Comparison of ENCODE assay signal across 10 cellular contexts in the genomic region with DNA sequence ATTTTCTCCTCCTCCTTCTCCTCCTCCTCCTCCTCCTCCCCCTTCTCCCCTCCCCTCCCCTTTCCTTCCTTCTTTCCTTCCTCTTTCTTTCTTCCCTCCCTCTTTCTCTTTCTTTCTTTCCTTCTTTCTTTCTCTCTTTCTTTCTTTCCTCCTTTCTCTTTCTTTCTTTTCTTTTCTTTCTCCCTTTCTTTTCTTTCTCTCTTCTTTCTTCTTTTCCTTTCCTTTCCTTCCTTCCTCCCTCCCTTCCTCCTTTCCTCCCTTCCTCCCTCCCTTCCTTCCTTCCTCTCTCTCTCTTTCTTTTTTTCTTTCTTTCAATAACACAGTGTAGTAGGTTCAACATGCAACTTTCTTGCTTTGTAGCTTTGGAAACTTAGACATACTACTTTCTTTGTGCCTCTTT.
"Had no signal": no experiment of that assay in that cellular context is flagged by ENCODE, and none has a peak within 500 bp of the region (broad histone marks: within the 10 kb centered on the region; RNA-seq: fewer than 3 reads in every experiment).

No MANE protein-coding gene starts in this region.

- H3K9me3 ChIP-seq: HAP-1 had no signal

- H3K27ac Mint-ChIP-seq: H9, HFFc6 had no signal

- H3K27ac ChIP-seq: GM23248 had no signal

- H3K9ac ChIP-seq: GM23248 had no signal

- DNase-seq: GM23248, GOT3, H7, H9, HCEC 1CT, HFFc6 had no signal

- H2AFZ ChIP-seq: GM23248 had no signal

- H3K4me3 ChIP-seq: GM23248, HAP-1 had no signal

- H3K4me3 Mint-ChIP-seq: H9, HFFc6 had no signal

- ATAC-seq: HCT116 had no signal

- FAIRE-seq: H1, H54 had no signal

- H3K9me3 Mint-ChIP-seq: H9, HFFc6 had no signal

- H3K36me3 ChIP-seq: HAP-1 had no signal
